In genomic region chrX:41084044-41084359, GRCh38 we compare ENCODE assay signal across 8 cellular contexts. TPM values are rescaled to one million over a fixed set of nuclear protein-coding genes. Genes with fewer than 3 reads are reported as not detected.
DNase-seq lines count a peak whose midpoint lies in the region; ATAC-seq, FAIRE-seq and TF ChIP-seq lines count a peak whose summit lies in the region.

No MANE protein-coding gene starts in this region.

- H3K36me3 Mint-ChIP-seq in activated naive CD4-positive, alpha-beta T cell treated with anti-CD3 and anti-CD28 coated beads, Interleukin-2, amount 50 U/mL, for 72 hours: peaks cover 13 to 22% of the 10 kb centered on the region in 2 donors

- no peak for ATAC-seq in activated naive CD4-positive, alpha-beta T cell treated with anti-CD3 and anti-CD28 coated beads, Interleukin-2, amount 50 U/mL, for 72 hours

- in situ Hi-C loops in ACHN (cut with HindIII; ENCODE audit: low pct_ligation_motif_present, low pct_unique_long_range_greater_than_20kb, low sequenced_read_pairs): no loop called here

- no peak for DNase-seq in activated naive CD4-positive, alpha-beta T cell treated with anti-CD3 and anti-CD28 coated beads, Interleukin-2, amount 50 U/mL, for 72 hours (ENCODE audit: low spot score in 2 of 2)
- DNase-seq in kidney (no peak), thyroid gland (no peak), ACHN (no peak), putamen (ENCODE audit: low spot score) (no peak), NCI-H446 (lab: John Stamatoyannopoulos, UW) (no peak)

- H3K9ac ChIP-seq in BLaER1 (peak overlapping the region; percentile 99), kidney (ENCODE audit: low read length in 2 of 2) (peak overlapping the region; percentile 58 to 82)

- peak overlapping the region; percentile 98 for H3K27ac Mint-ChIP-seq in activated naive CD4-positive, alpha-beta T cell treated with anti-CD3 and anti-CD28 coated beads, Interleukin-2, amount 50 U/mL, for 72 hours

- H3K9me3 ChIP-seq in BLaER1: no peaks in the 10 kb centered on the region
- H3K9me3 ChIP-seq in HEK293 (ENCODE audit: control insufficient read depth, insufficient read depth, low read depth, low read length): no peaks in the 10 kb centered on the region
- H3K9me3 ChIP-seq in kidney (ENCODE audit: control insufficient read depth in 1 of 2, low read length in 2 of 2): no peaks in the 10 kb centered on the region
- H3K9me3 ChIP-seq in thyroid gland: no peaks in the 10 kb centered on the region

- peak overlapping the region; percentile 97 for H3K4me3 ChIP-seq in BLaER1
- peak overlapping the region; percentile 61 for H3K4me3 ChIP-seq in HEK293 (ENCODE audit: low read depth, low read length)
- peak overlapping the region; percentile 63 to 80 for H3K4me3 ChIP-seq in kidney (ENCODE audit: low read length in 2 of 2)
- H3K4me3 ChIP-seq in thyroid gland (replicated peaks in 1 of 3): peak overlapping the region in 2 of 3 donors; percentile 6 to 96

- peak overlapping the region; percentile 82 for H3K4me2 ChIP-seq in BLaER1

- no peak for FAIRE-seq in kidney (lab: Jason Lieb, UNC)

- H3K27ac ChIP-seq in BLaER1 (peak overlapping the region; percentile 100), HEK293 (ENCODE audit: extremely low read depth, low read depth, low read length) (peak overlapping the region; percentile 99), kidney (ENCODE audit: low read depth in 2 of 2, low read length in 2 of 2) (peak overlapping the region; percentile 99 to 100), thyroid gland (peak overlapping the region; percentile 97 to 99 (median 99))

- no peak for TF ChIP-seq CTCF in HEK293 (tag by site-specific recombination; IDR thresholded peaks at IDR 0.05)
- TF ChIP-seq CTCF in kidney (IDR thresholded peaks at IDR 0.05; ENCODE audit: borderline replicate concordance, extremely low read depth, insufficient read depth): no peak
- no peak for TF ChIP-seq CTCF in thyroid gland (IDR thresholded peaks at IDR 0.05)

- 0 to 4% methylated on average over 7 of the region's 7 CpGs for WGBS in thyroid gland, 2 donors

- no peak for TF ChIP-seq POLR2A in thyroid gland (IDR thresholded peaks at IDR 0.05)

- CTCF ChIA-PET in HEK293 (lab: Yijun Ruan, JAX): no interaction called here

- no peaks in the 10 kb centered on the region for H3K36me3 ChIP-seq in BLaER1
- peaks cover 0 to 4% of the 10 kb centered on the region in 2 experiments; a peak in 2 of 3 replicates for H3K36me3 ChIP-seq in HEK293 (ENCODE audit: control insufficient read depth in 2 of 2, insufficient read depth in 1 of 2, low read length in 2 of 2)
- no peaks in the 10 kb centered on the region for H3K36me3 ChIP-seq in kidney (ENCODE audit: control insufficient read depth in 1 of 2, insufficient read depth in 2 of 2, low read length in 2 of 2)
- H3K36me3 ChIP-seq in thyroid gland: no peaks in the 10 kb centered on the region

- POLR2A ChIA-PET in HEK293 (lab: Yijun Ruan, JAX): interaction anchor here (1.0 to 3.9 kb wide), 6 partner anchors 12 to 250 kb away, joined by 3 to 36 read pairs (median 8); partner anchors contain the start of gene DDX3X

- intact Hi-C loops in kidney (cut with DNase I) (no loop called here), thyroid gland (cut with DNase I) (loop anchor here (10.0 kb wide), 1 partner anchor 251 kb away; the partner anchor contains the start of gene DDX3X)

- peaks cover 63% of the 10 kb centered on the region for H4K20me1 ChIP-seq in BLaER1

- peaks cover 82% of the 10 kb centered on the region for H3K27me3 ChIP-seq in BLaER1
- no peaks in the 10 kb centered on the region for H3K27me3 ChIP-seq in thyroid gland

- no peaks in the 10 kb centered on the region for H3K9me3 Mint-ChIP-seq in activated naive CD4-positive, alpha-beta T cell treated with anti-CD3 and anti-CD28 coated beads, Interleukin-2, amount 50 U/mL, for 72 hours

- H3K4me1 ChIP-seq in BLaER1 (peaks cover 32% of the 10 kb centered on the region), HEK293 (ENCODE audit: control insufficient read depth, insufficient read depth, low read length) (peaks cover 4% of the 10 kb centered on the region; the same call in 1 of the 2 replicates), kidney (ENCODE audit: control insufficient read depth in 1 of 2, insufficient read depth in 1 of 2, low read depth in 1 of 2, low read length in 2 of 2) (no peaks in the 10 kb centered on the region), thyroid gland (peaks cover 6 to 10% of the 10 kb centered on the region in 2 donors)

TF ChIP-seq in HEK293, 187 proteins besides CTCF, POLR2A, EP300 and RAD21 (continues in another document):
- TF ChIP-seq ZNF677 (tag by site-specific recombination; IDR thresholded peaks at IDR 0.05) (no peak), ZBTB26 (tag by site-specific recombination; optimal IDR thresholded peaks at IDR 0.05) (no peak), ZNF366 (tag by site-specific recombination; conservative IDR thresholded peaks at IDR 0.05) (no peak), MZF1 (tag by site-specific recombination; IDR thresholded peaks at IDR 0.05; ENCODE audit: borderline replicate concordance) (peak; percentile 61; the same call in 1 of the 2 replicates), ZNF555 (tag by site-specific recombination; conservative IDR thresholded peaks at IDR 0.05) (no peak), ZNF335 (tag by site-specific recombination; conservative IDR thresholded peaks at IDR 0.05) (peak; percentile 91), ZNF558 (tag by site-specific recombination; IDR thresholded peaks at IDR 0.05) (peak; percentile 37; the same call in 1 of the 2 replicates), ZNF571 (tag by site-specific recombination; IDR thresholded peaks at IDR 0.05) (no peak), ZNF148 (tag by site-specific recombination; IDR thresholded peaks at IDR 0.05; ENCODE audit: borderline replicate concordance) (no peak), ZFP69B (tag by site-specific recombination; IDR thresholded peaks at IDR 0.05) (no peak; the same call in 1 of the 2 replicates), ZNF580 (tag by site-specific recombination; IDR thresholded peaks at IDR 0.05) (peak; percentile 52), ZNF624 (tag by site-specific recombination; IDR thresholded peaks at IDR 0.05) (peak; percentile 37; the same call in 1 of the 2 replicates), SP2 (tag by site-specific recombination; IDR thresholded peaks at IDR 0.05) (no peak), ZBTB21 (tag by site-specific recombination; IDR thresholded peaks at IDR 0.05) (peak; percentile 14; the same call in 1 of the 2 replicates), ZNF600 (tag by site-specific recombination; IDR thresholded peaks at IDR 0.05) (peak; percentile 98), SALL2 (tag by site-specific recombination; IDR thresholded peaks at IDR 0.05; ENCODE audit: borderline replicate concordance) (no peak), ZNF664 (tag by site-specific recombination; IDR thresholded peaks at IDR 0.05) (0 out of 2 replicates have a peak, but pooled peaks have one; percentile 21), ZNF10 (tag by site-specific recombination; IDR thresholded peaks at IDR 0.05) (no peak), ZNF510 (tag by site-specific recombination; IDR thresholded peaks at IDR 0.05; ENCODE audit: insufficient replicate concordance) (no peak), SP3 (tag by site-specific recombination; IDR thresholded peaks at IDR 0.05) (no peak), PBX3 (CRISPR knock-in tag; IDR thresholded peaks at IDR 0.05) (no peak)

RNA-seq across cellular contexts. Expression of gene USP9X, which starts 1.2 kb away (rescaled TPM):
- 10 to 100 TPM; 70.5 to 74.9 TPM for total RNA-seq in activated naive CD4-positive, alpha-beta T cell treated with anti-CD3 and anti-CD28 coated beads, Interleukin-2, amount 50 U/mL, for 72 hours
- total RNA-seq in kidney (86.8 TPM), thyroid gland (100 to 1,000 TPM; 101 to 138 (median 106) TPM)
- polyA plus RNA-seq in kidney (ENCODE audit: insufficient read depth, low read depth, low replicate concordance): 12.0 TPM
